In genomic region chr7:77326131-77326530, GRCh38 we compare ENCODE assay signal across 14 cellular contexts.
DNase-seq lines count a peak whose midpoint lies in the region; TF ChIP-seq lines count a peak whose summit lies in the region.
"Had no signal": no experiment of that assay in that cellular context is flagged by ENCODE, and none has a peak within 500 bp of the region (broad histone marks: within the 10 kb centered on the region; RNA-seq: fewer than 3 reads in every experiment).

No MANE protein-coding gene starts in this region.

- 88 to 95% methylated on average over 3 of the region's 3 CpGs for WGBS in sigmoid colon, 2 donors

- no TSS peak for BruUV-seq in Caco-2 (replicated peaks; lab: Mats Ljungman, UMichigan)

- CTCF ChIA-PET in Caco-2 (lab: Charles Lee): no interaction called here

- H3K4me3 ChIP-seq in GM12865 (ENCODE audit: low read depth, low read length) (no peak overlapping the region), sigmoid colon (no peak overlapping the region), Caco-2 (ENCODE audit: low read depth, low read length) (no peak overlapping the region)
- H3K4me3 ChIP-seq: SK-N-MC had no signal

- H3K4me3 Mint-ChIP-seq in Caco-2 (ENCODE audit: unreplicated experiment): no peak overlapping the region
- H3K4me3 Mint-ChIP-seq: activated CD4-positive, alpha-beta memory T cell treated with anti-CD3 and anti-CD28 coated beads for 36 hours; naive thymus-derived CD4-positive, alpha-beta T cell had no signal

- no peaks in the 10 kb centered on the region for H3K27me3 Mint-ChIP-seq in Caco-2 (ENCODE audit: insufficient read depth, unreplicated experiment)
- H3K27me3 Mint-ChIP-seq: activated CD4-positive, alpha-beta memory T cell treated with anti-CD3 and anti-CD28 coated beads for 36 hours; naive thymus-derived CD4-positive, alpha-beta T cell had no signal

- H3K4me1 ChIP-seq in sigmoid colon (peaks cover 4 to 66% (median 48%) of the 10 kb centered on the region in 4 donors), Caco-2 (peaks cover 20% of the 10 kb centered on the region)
- H3K4me1 ChIP-seq: BE2C had no signal

- peak; percentile 42 for DNase-seq in GM12865 (ENCODE audit: low read depth)
- DNase-seq in NCI-H460 (ENCODE audit: extremely low read depth, low read depth): peak; percentile 96
- no peak for DNase-seq in epithelial cell of prostate (ENCODE audit: low read depth, low spot score)
- no peak for DNase-seq in sigmoid colon
- no peak for DNase-seq in activated CD8-positive, alpha-beta memory T cell treated with anti-CD3 and anti-CD28 coated beads, Interleukin-2, amount 50 U/mL, for 4 hours
- no peak for DNase-seq in foreskin melanocyte
- no peak for DNase-seq in NCI-H1694 treated with DMSO at 0.1 percent for 48 hours (lab: John Stamatoyannopoulos, UW)
- no peak for DNase-seq in Caco-2
- DNase-seq: activated CD4-positive, alpha-beta memory T cell treated with anti-CD3 and anti-CD28 coated beads for 36 hours; BE2C; naive thymus-derived CD4-positive, alpha-beta T cell; NCI-H1105 treated with DMSO at 0.1 percent for 48 hours; stimulated activated CD4-positive, alpha-beta T cell treated with anti-CD3 and anti-CD28 coated beads, Interleukin-2, amount 100 ng/mL, for 48 hours had no signal

- H3K36me3 ChIP-seq in sigmoid colon: peaks cover 0 to 8% (median 0%) of the 10 kb centered on the region in 4 donors
- H3K36me3 ChIP-seq in Caco-2 (ENCODE audit: control insufficient read depth, insufficient read depth, low read length): no peaks in the 10 kb centered on the region
- H3K36me3 ChIP-seq: BE2C had no signal

- TF ChIP-seq POLR2A in sigmoid colon (IDR thresholded peaks at IDR 0.05): no peak

- TF ChIP-seq CTCF in GM12865 (IDR thresholded peaks at IDR 0.05; ENCODE audit: insufficient read depth, low read depth, low read length, missing control alignments) (no peak), sigmoid colon (IDR thresholded peaks at IDR 0.05) (no peak), Caco-2 (IDR thresholded peaks at IDR 0.05; ENCODE audit: insufficient read depth in 1 of 2, low read depth in 1 of 2, low read length in 1 of 2, severe bottlenecking in 1 of 2, unreplicated experiment in 1 of 2) (no peak)

- no peak for TF ChIP-seq EP300 in sigmoid colon (IDR thresholded peaks at IDR 0.05)

- POLR2A ChIA-PET in Caco-2 (lab: Charles Lee): no interaction called here

- H3K9me3 Mint-ChIP-seq in Caco-2 (ENCODE audit: unreplicated experiment): no peaks in the 10 kb centered on the region
- H3K9me3 Mint-ChIP-seq: activated CD4-positive, alpha-beta memory T cell treated with anti-CD3 and anti-CD28 coated beads for 36 hours; naive thymus-derived CD4-positive, alpha-beta T cell had no signal

- H3K4me1 Mint-ChIP-seq in Caco-2 (ENCODE audit: low read depth, unreplicated experiment): peaks cover 16% of the 10 kb centered on the region

- H3K9me3 ChIP-seq in sigmoid colon: no peaks in the 10 kb centered on the region
- H3K9me3 ChIP-seq in Caco-2: no peaks in the 10 kb centered on the region
- H3K9me3 ChIP-seq: BE2C had no signal

- intact Hi-C loops in sigmoid colon (cut with DNase I): loop anchor here (5.0 kb wide), 1 partner anchor 84 kb away; no protein-coding TSS in a partner anchor
- intact Hi-C loops in Caco-2 (cut with micrococcal nuclease; ENCODE audit: unreplicated experiment): loop anchor here (2.0 kb wide), 1 partner anchor 79 kb away; no protein-coding TSS in a partner anchor

- H3K27ac Mint-ChIP-seq in Caco-2 (ENCODE audit: unreplicated experiment): no peak overlapping the region
- H3K27ac Mint-ChIP-seq: activated CD4-positive, alpha-beta memory T cell treated with anti-CD3 and anti-CD28 coated beads for 36 hours; naive thymus-derived CD4-positive, alpha-beta T cell had no signal

- H3K27ac ChIP-seq in epithelial cell of prostate (peak overlapping the region; percentile 57), sigmoid colon (peak overlapping the region; percentile 73 to 86 (median 84))
- H3K27ac ChIP-seq: SK-N-MC had no signal

- peaks cover 5% of the 10 kb centered on the region for H3K36me3 Mint-ChIP-seq in Caco-2 (ENCODE audit: insufficient read depth, unreplicated experiment)
- H3K36me3 Mint-ChIP-seq: activated CD4-positive, alpha-beta memory T cell treated with anti-CD3 and anti-CD28 coated beads for 36 hours had no signal

- H3K27me3 ChIP-seq in sigmoid colon (no peaks in the 10 kb centered on the region), Caco-2 (replicated peaks; ENCODE audit: control insufficient read depth, insufficient read depth, low read length) (no peaks in the 10 kb centered on the region)
- H3K27me3 ChIP-seq: BE2C had no signal

Comparison
In these comparisons a context has a peak if more than half of its experiments do, and no peak if none do; other contexts are left out.
1. DNase-seq: peak in GM12865 (single experiment) and NCI-H460 (single experiment); none in epithelial cell of prostate (single experiment), sigmoid colon (single experiment), activated CD8-positive, alpha-beta memory T cell treated with anti-CD3 and anti-CD28 coated beads, Interleukin-2, amount 50 U/mL, for 4 hours (single experiment), foreskin melanocyte (single experiment), NCI-H1694 treated with DMSO at 0.1 percent for 48 hours (single experiment) and Caco-2 (0 of 2).